9 cellular contexts compared by ENCODE assay signal in the genomic region with DNA sequence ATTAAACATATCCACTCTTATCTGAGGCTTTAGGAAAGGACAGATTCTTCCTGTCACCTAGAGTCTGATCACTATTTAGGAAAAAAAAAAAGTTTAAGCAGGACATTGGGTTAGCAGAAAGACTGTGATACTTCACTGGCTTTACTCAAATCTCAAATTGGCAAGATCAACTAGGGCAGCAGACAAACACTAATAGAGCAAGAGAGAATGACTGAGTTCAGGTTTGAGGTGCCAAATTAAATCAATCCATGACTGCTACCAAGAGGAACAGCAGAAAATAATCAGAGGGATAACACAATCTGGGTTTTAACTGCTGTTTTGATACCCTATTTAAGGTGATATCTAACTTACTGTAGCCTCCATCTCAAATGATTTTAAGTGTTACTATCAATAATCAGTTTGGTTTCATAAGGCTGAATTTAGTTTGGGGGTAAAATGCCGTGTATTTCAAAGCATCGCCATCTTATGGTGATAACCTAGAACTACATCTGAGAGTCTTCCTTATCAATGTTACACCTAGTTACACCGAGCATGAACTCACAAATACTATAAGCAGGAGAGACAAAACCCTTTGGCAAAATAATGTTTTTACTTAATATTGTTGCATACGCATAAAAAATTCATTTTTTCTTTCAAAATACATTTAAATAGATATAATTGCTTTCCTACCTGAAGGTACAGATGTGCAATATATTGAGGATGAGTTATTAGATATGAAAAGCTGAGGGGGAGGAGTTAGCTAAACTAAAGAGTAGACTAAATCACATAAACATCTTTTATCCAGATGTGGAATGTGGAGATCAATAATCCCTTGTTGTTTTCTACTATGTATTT.
DNase-seq lines count a peak whose midpoint lies in the region; ATAC-seq, FAIRE-seq and TF ChIP-seq lines count a peak whose summit lies in the region.
"Had no signal": no experiment of that assay in that cellular context is flagged by ENCODE, and none has a peak within 500 bp of the region (broad histone marks: within the 10 kb centered on the region; RNA-seq: fewer than 3 reads in every experiment).

No MANE protein-coding gene starts in this region.

- H3K9me3 ChIP-seq in astrocyte (ENCODE audit: insufficient read depth, low read depth, low read length), result no peaks in the 10 kb centered on the region
- no peaks in the 10 kb centered on the region for H3K9me3 ChIP-seq in tibial nerve

- no peak overlapping the region for H3K27ac ChIP-seq in astrocyte (ENCODE audit: low read depth, low read length)
- no peak overlapping the region for H3K27ac ChIP-seq in tibial nerve

- no peak overlapping the region for H3K27ac Mint-ChIP-seq in activated CD8-positive, alpha-beta T cell treated with anti-CD3 and anti-CD28 coated beads for 36 hours
- H3K27ac Mint-ChIP-seq in activated CD8-positive, alpha-beta T cell treated with anti-CD3 and anti-CD28 coated beads, Interleukin-2, amount 10 ng/mL, durations not matched to agents 7 days and 5 days, result no peak overlapping the region
- H3K27ac Mint-ChIP-seq in astrocyte (ENCODE audit: unreplicated experiment) (no peak overlapping the region), nephron progenitor cell (no peak overlapping the region)
- H3K27ac Mint-ChIP-seq: CD4-positive, CD25-positive, alpha-beta regulatory T cell had no signal

- no peaks in the 10 kb centered on the region for H3K36me3 Mint-ChIP-seq in activated CD8-positive, alpha-beta T cell treated with anti-CD3 and anti-CD28 coated beads for 36 hours (ENCODE audit: low read depth)
- no peaks in the 10 kb centered on the region for H3K36me3 Mint-ChIP-seq in activated CD8-positive, alpha-beta T cell treated with anti-CD3 and anti-CD28 coated beads, Interleukin-2, amount 10 ng/mL, durations not matched to agents 7 days and 5 days (ENCODE audit: low read depth)
- H3K36me3 Mint-ChIP-seq in astrocyte (ENCODE audit: low read depth, unreplicated experiment) (no peaks in the 10 kb centered on the region), nephron progenitor cell (ENCODE audit: low read depth) (no peaks in the 10 kb centered on the region)
- H3K36me3 Mint-ChIP-seq: CD4-positive, CD25-positive, alpha-beta regulatory T cell had no signal

- no peak overlapping the region for H3K4me3 Mint-ChIP-seq in activated CD8-positive, alpha-beta T cell treated with anti-CD3 and anti-CD28 coated beads for 36 hours
- no peak overlapping the region for H3K4me3 Mint-ChIP-seq in activated CD8-positive, alpha-beta T cell treated with anti-CD3 and anti-CD28 coated beads, Interleukin-2, amount 10 ng/mL, durations not matched to agents 7 days and 5 days
- H3K4me3 Mint-ChIP-seq in astrocyte (ENCODE audit: unreplicated experiment) (no peak overlapping the region), nephron progenitor cell (no peak overlapping the region)
- H3K4me3 Mint-ChIP-seq: CD4-positive, CD25-positive, alpha-beta regulatory T cell had no signal

- peak; percentile 48 for TF ChIP-seq CTCF in activated CD8-positive, alpha-beta T cell treated with anti-CD3 and anti-CD28 coated beads for 36 hours (IDR thresholded peaks at IDR 0.05)
- TF ChIP-seq CTCF in NB4 (IDR thresholded peaks at IDR 0.05; ENCODE audit: low read depth, low read length) (peak; percentile 50), astrocyte (IDR thresholded peaks at IDR 0.05; ENCODE audit: insufficient read depth, low read depth, low read length) (peak; percentile 22), nephron progenitor cell (IDR thresholded peaks at IDR 0.05) (peak; percentile 61), tibial nerve (IDR thresholded peaks at IDR 0.05) (peak in 2 of 5 experiments; percentile 13 to 15)

- ATAC-seq in activated CD8-positive, alpha-beta T cell treated with anti-CD3 and anti-CD28 coated beads for 36 hours, result no peak
- ATAC-seq in activated CD8-positive, alpha-beta T cell treated with anti-CD3 and anti-CD28 coated beads, Interleukin-2, amount 10 ng/mL, durations not matched to agents 7 days and 5 days, result no peak
- ATAC-seq in GM21447 (IDR thresholded peaks at IDR 0.05; ENCODE audit: unreplicated experiment) (no peak), HG03108 (IDR thresholded peaks at IDR 0.05; ENCODE audit: unreplicated experiment) (no peak)

- peaks cover 7% of the 10 kb centered on the region for H3K9me3 Mint-ChIP-seq in activated CD8-positive, alpha-beta T cell treated with anti-CD3 and anti-CD28 coated beads for 36 hours
- peaks cover 5% of the 10 kb centered on the region for H3K9me3 Mint-ChIP-seq in activated CD8-positive, alpha-beta T cell treated with anti-CD3 and anti-CD28 coated beads, Interleukin-2, amount 10 ng/mL, durations not matched to agents 7 days and 5 days (ENCODE audit: insufficient read depth)
- H3K9me3 Mint-ChIP-seq in astrocyte (ENCODE audit: unreplicated experiment) (no peaks in the 10 kb centered on the region), nephron progenitor cell (peaks cover 22% of the 10 kb centered on the region)

- POLR2A ChIA-PET in activated CD8-positive, alpha-beta T cell treated with anti-CD3 and anti-CD28 coated beads for 36 hours (lab: Charles Lee), result no interaction called here
- POLR2A ChIA-PET in activated CD8-positive, alpha-beta T cell treated with anti-CD3 and anti-CD28 coated beads, Interleukin-2, amount 10 ng/mL, durations not matched to agents 7 days and 5 days (lab: Charles Lee), result no interaction called here

- no peak for DNase-seq in activated CD8-positive, alpha-beta T cell treated with anti-CD3 and anti-CD28 coated beads for 36 hours
- no peak for DNase-seq in activated CD8-positive, alpha-beta T cell treated with anti-CD3 and anti-CD28 coated beads, Interleukin-2, amount 10 ng/mL, durations not matched to agents 7 days and 5 days
- peak; percentile 44 for DNase-seq in NB4 (ENCODE audit: low read depth)
- DNase-seq in astrocyte (ENCODE audit: low read depth), result no peak
- no peak for DNase-seq in nephron progenitor cell
- DNase-seq in tibial nerve (ENCODE audit: low spot score in 2 of 2), result no peak
- DNase-seq: CD4-positive, CD25-positive, alpha-beta regulatory T cell had no signal

- H3K4me1 Mint-ChIP-seq in activated CD8-positive, alpha-beta T cell treated with anti-CD3 and anti-CD28 coated beads for 36 hours (ENCODE audit: low read depth), result no peaks in the 10 kb centered on the region
- H3K4me1 Mint-ChIP-seq in activated CD8-positive, alpha-beta T cell treated with anti-CD3 and anti-CD28 coated beads, Interleukin-2, amount 10 ng/mL, durations not matched to agents 7 days and 5 days (ENCODE audit: low read depth), result no peaks in the 10 kb centered on the region
- H3K4me1 Mint-ChIP-seq in astrocyte (ENCODE audit: low read depth, unreplicated experiment) (no peaks in the 10 kb centered on the region), nephron progenitor cell (no peaks in the 10 kb centered on the region)
- H3K4me1 Mint-ChIP-seq: CD4-positive, CD25-positive, alpha-beta regulatory T cell had no signal

- H2AFZ ChIP-seq in astrocyte (ENCODE audit: low read depth, low read length), result no peak overlapping the region

- CTCF ChIA-PET in activated CD8-positive, alpha-beta T cell treated with anti-CD3 and anti-CD28 coated beads for 36 hours (lab: Charles Lee), result no interaction called here
- CTCF ChIA-PET in activated CD8-positive, alpha-beta T cell treated with anti-CD3 and anti-CD28 coated beads, Interleukin-2, amount 10 ng/mL, durations not matched to agents 7 days and 5 days (lab: Charles Lee), result no interaction called here

- H3K4me1 ChIP-seq in astrocyte (ENCODE audit: insufficient read depth, low read length) (no peaks in the 10 kb centered on the region), tibial nerve (no peaks in the 10 kb centered on the region)

- H3K36me3 ChIP-seq in astrocyte (ENCODE audit: insufficient read depth, low read length) (no peaks in the 10 kb centered on the region), tibial nerve (no peaks in the 10 kb centered on the region)

- H3K4me3 ChIP-seq in NB4 (ENCODE audit: low read depth, low read length) (no peak overlapping the region), astrocyte (ENCODE audit: insufficient read depth, low read depth, low read length) (no peak overlapping the region), tibial nerve (no peak overlapping the region)

- no peak for FAIRE-seq in astrocyte (lab: Jason Lieb, UNC)

- H3K9ac ChIP-seq in astrocyte (ENCODE audit: low read length), result no peak overlapping the region

- TF ChIP-seq EP300 in tibial nerve (IDR thresholded peaks at IDR 0.05), result no peak

- no peaks in the 10 kb centered on the region for H3K27me3 Mint-ChIP-seq in activated CD8-positive, alpha-beta T cell treated with anti-CD3 and anti-CD28 coated beads for 36 hours
- H3K27me3 Mint-ChIP-seq in activated CD8-positive, alpha-beta T cell treated with anti-CD3 and anti-CD28 coated beads, Interleukin-2, amount 10 ng/mL, durations not matched to agents 7 days and 5 days (ENCODE audit: low read depth), result no peaks in the 10 kb centered on the region
- H3K27me3 Mint-ChIP-seq in astrocyte (ENCODE audit: low read depth, unreplicated experiment), result no peaks in the 10 kb centered on the region
- no peaks in the 10 kb centered on the region for H3K27me3 Mint-ChIP-seq in nephron progenitor cell (ENCODE audit: low read depth, poor library complexity)
- H3K27me3 Mint-ChIP-seq: CD4-positive, CD25-positive, alpha-beta regulatory T cell had no signal

- intact Hi-C loops in activated CD8-positive, alpha-beta T cell treated with anti-CD3 and anti-CD28 coated beads for 36 hours (cut with micrococcal nuclease), result no loop called here

- H3K27me3 ChIP-seq in astrocyte (ENCODE audit: insufficient read depth, low read length) (no peaks in the 10 kb centered on the region), tibial nerve (no peaks in the 10 kb centered on the region)

- no peaks in the 10 kb centered on the region for H4K20me1 ChIP-seq in astrocyte (ENCODE audit: insufficient read depth, low read length)

- 5 to 8% methylated on average over 4 of the region's 4 CpGs for WGBS in tibial nerve, 2 donors

- H3K4me2 ChIP-seq in astrocyte (ENCODE audit: low read length), result no peak overlapping the region

- H3K79me2 ChIP-seq in astrocyte (ENCODE audit: insufficient read depth, low read length), result no peaks in the 10 kb centered on the region

- TF ChIP-seq POLR2A in NB4 (IDR thresholded peaks at IDR 0.05; ENCODE audit: extremely low read depth, insufficient read length), result no peak
- TF ChIP-seq POLR2A in tibial nerve (IDR thresholded peaks at IDR 0.05), result no peak
